ENCODE assay signal across 14 cellular contexts in genomic region chr14:101412741-101413140, GRCh38.
"Had no signal": no experiment of that assay in that cellular context is flagged by ENCODE, and none has a peak within 500 bp of the region (broad histone marks: within the 10 kb centered on the region; RNA-seq: fewer than 3 reads in every experiment).

No MANE protein-coding gene starts in this region.

- FAIRE-seq: TTC549 had no signal

- ATAC-seq: left cardiac atrium had no signal

- H3K4me1 Mint-ChIP-seq: activated naive CD4-positive, alpha-beta T cell treated with anti-CD3 and anti-CD28 coated beads, Interleukin-2, amount 50 U/mL, for 24 hours; immature natural killer cell; memory B cell had no signal

- H3K9me3 Mint-ChIP-seq: activated naive CD4-positive, alpha-beta T cell treated with anti-CD3 and anti-CD28 coated beads, Interleukin-2, amount 50 U/mL, for 24 hours; endodermal cell; memory B cell had no signal

- H3K27ac Mint-ChIP-seq: activated naive CD4-positive, alpha-beta T cell treated with anti-CD3 and anti-CD28 coated beads, Interleukin-2, amount 50 U/mL, for 24 hours; endodermal cell; immature natural killer cell; memory B cell; nephron progenitor cell had no signal

- H3K4me3 Mint-ChIP-seq: activated naive CD4-positive, alpha-beta T cell treated with anti-CD3 and anti-CD28 coated beads, Interleukin-2, amount 50 U/mL, for 24 hours; endodermal cell; immature natural killer cell; memory B cell; nephron progenitor cell had no signal

- DNase-seq: activated CD4-positive, CD25-positive, alpha-beta regulatory T cell; activated T-cell treated with anti-CD3 and anti-CD28 coated beads, Interleukin-2, amount 50 U/mL, for 1 hour; amygdala; endodermal cell; erythroblast; immature natural killer cell; left cardiac atrium; nephron progenitor cell; stimulated activated CD4-positive, alpha-beta T cell treated with anti-CD3 and anti-CD28 coated beads, Interleukin-4, amount 100 ng/mL, for 4 hours; T-helper 2 cell; uterus had no signal

- H3K27ac ChIP-seq: uterus had no signal

- H3K27me3 ChIP-seq: uterus had no signal

- H3K4me3 ChIP-seq: uterus had no signal

- H3K36me3 ChIP-seq: uterus had no signal

- H3K9me3 ChIP-seq: uterus had no signal
